In genomic region chr1:93114403-93114802, GRCh38 we compare ENCODE assay signal across 31 cellular contexts. TPM values are rescaled to one million over a fixed set of nuclear protein-coding genes. Genes with fewer than 3 reads are reported as not detected.
DNase-seq lines count a peak whose midpoint lies in the region; ATAC-seq, FAIRE-seq and TF ChIP-seq lines count a peak whose summit lies in the region.
"Had no signal": no experiment of that assay in that cellular context is flagged by ENCODE, and none has a peak within 500 bp of the region (broad histone marks: within the 10 kb centered on the region; RNA-seq: fewer than 3 reads in every experiment).

No MANE protein-coding gene starts in this region.

- no peak overlapping the region for H3K4me2 ChIP-seq in astrocyte (ENCODE audit: low read length)

- TF ChIP-seq CTCF in HFF-Myc (IDR thresholded peaks at IDR 0.05; ENCODE audit: low read depth, low read length, missing control alignments) = no peak
- no peak for TF ChIP-seq CTCF in astrocyte (IDR thresholded peaks at IDR 0.05; ENCODE audit: insufficient read depth, low read depth, low read length)

- H3K79me2 ChIP-seq in astrocyte (ENCODE audit: insufficient read depth, low read length) = peaks cover 57% of the 10 kb centered on the region

- H3K27ac Mint-ChIP-seq in astrocyte (ENCODE audit: unreplicated experiment) = no peak overlapping the region
- H3K27ac Mint-ChIP-seq: activated CD4-positive, alpha-beta T cell treated with anti-CD3 and anti-CD28 coated beads, Interleukin-2, amount 10 ng/mL, durations not matched to agents 7 days and 5 days; dendritic cell treated with granulocyte-macrophage colony-stimulating factor and Interleukin-4, amounts not matched to agents 40 ng/mL and 50 ng/mL, for 4 days; T-cell had no signal

- no peak overlapping the region for H2AFZ ChIP-seq in astrocyte (ENCODE audit: low read depth, low read length)

- no peak overlapping the region for H3K27ac ChIP-seq in astrocyte (ENCODE audit: low read depth, low read length)
- H3K27ac ChIP-seq: left lung, ovary, skin epidermis, upper lobe of left lung had no signal

- H3K9ac ChIP-seq in astrocyte (ENCODE audit: low read length) = no peak overlapping the region

- peaks cover 10% of the 10 kb centered on the region for H3K36me3 ChIP-seq in astrocyte (ENCODE audit: insufficient read depth, low read length)
- H3K36me3 ChIP-seq: ovary had no signal

- peaks cover 13% of the 10 kb centered on the region for H3K4me1 Mint-ChIP-seq in astrocyte (ENCODE audit: low read depth, unreplicated experiment)

- H3K27me3 ChIP-seq in astrocyte (ENCODE audit: insufficient read depth, low read length) = no peaks in the 10 kb centered on the region
- H3K27me3 ChIP-seq: left lung, ovary, upper lobe of left lung had no signal

- no peak overlapping the region for H3K4me3 Mint-ChIP-seq in astrocyte (ENCODE audit: unreplicated experiment)
- H3K4me3 Mint-ChIP-seq: activated CD4-positive, alpha-beta T cell treated with anti-CD3 and anti-CD28 coated beads, Interleukin-2, amount 10 ng/mL, durations not matched to agents 7 days and 5 days; central memory CD8-positive, alpha-beta T cell; dendritic cell treated with granulocyte-macrophage colony-stimulating factor and Interleukin-4, amounts not matched to agents 40 ng/mL and 50 ng/mL, for 4 days; T-cell; WTC11 had no signal

- H3K27me3 Mint-ChIP-seq in astrocyte (ENCODE audit: low read depth, unreplicated experiment) = no peaks in the 10 kb centered on the region
- H3K27me3 Mint-ChIP-seq: activated CD4-positive, alpha-beta T cell treated with anti-CD3 and anti-CD28 coated beads, Interleukin-2, amount 10 ng/mL, durations not matched to agents 7 days and 5 days; central memory CD8-positive, alpha-beta T cell; dendritic cell treated with granulocyte-macrophage colony-stimulating factor and Interleukin-4, amounts not matched to agents 40 ng/mL and 50 ng/mL, for 4 days; T-cell had no signal

- H3K4me1 ChIP-seq in astrocyte (ENCODE audit: insufficient read depth, low read length) = no peaks in the 10 kb centered on the region

- H4K20me1 ChIP-seq in astrocyte (ENCODE audit: insufficient read depth, low read length) = peaks cover 33% of the 10 kb centered on the region

- H3K9me3 ChIP-seq in astrocyte (ENCODE audit: insufficient read depth, low read depth, low read length) = no peaks in the 10 kb centered on the region
- H3K9me3 ChIP-seq: left lung, ovary, upper lobe of left lung had no signal

- no peak for TF ChIP-seq POLR2A in GM12891 (IDR thresholded peaks at IDR 0.05; ENCODE audit: low read depth, low read length)

- ATAC-seq in HG03432 (IDR thresholded peaks at IDR 0.05; ENCODE audit: unreplicated experiment) = no peak
- ATAC-seq: left lung, T-cell, WTC11 had no signal

- peak; percentile 54 for DNase-seq in EH (ENCODE audit: low read depth)
- DNase-seq in HFF-Myc (ENCODE audit: extremely low read depth, low read depth) = peak; percentile 2
- DNase-seq in astrocyte (ENCODE audit: low read depth) = peak; percentile 2
- peak; percentile 13 for DNase-seq in iris pigment epithelial cell (ENCODE audit: low read depth)
- no peak for DNase-seq in NCI-H1930 (lab: John Stamatoyannopoulos, UW)
- no peak for DNase-seq in GM12891 (ENCODE audit: insufficient read length, low spot score)
- no peak for DNase-seq in frontal cortex (ENCODE audit: low spot score in 2 of 2)
- DNase-seq: activated CD4-positive, alpha-beta T cell treated with anti-CD3 and anti-CD28 coated beads, Interleukin-2, amount 10 ng/mL, durations not matched to agents 7 days and 5 days; activated effector memory CD4-positive, alpha-beta T cell treated with Interleukin-2 at 50 U/mL for 16 hours; activated T-cell treated with anti-CD3 and anti-CD28 coated beads, Interleukin-2, amount 50 U/mL, for 1 hour; C1 segment of cervical spinal cord; COR-L47; DMS53; GOT3; left lung; mesenchymal stem cell; NCI-H146; NCI-H446; NCI-H82; ovary; stimulated activated naive CD4-positive, alpha-beta T cell; T-cell; upper lobe of left lung had no signal

- H3K36me3 Mint-ChIP-seq in astrocyte (ENCODE audit: low read depth, unreplicated experiment) = peaks cover 11% of the 10 kb centered on the region

- H3K9me3 Mint-ChIP-seq in astrocyte (ENCODE audit: unreplicated experiment) = no peaks in the 10 kb centered on the region
- H3K9me3 Mint-ChIP-seq: activated CD4-positive, alpha-beta T cell treated with anti-CD3 and anti-CD28 coated beads, Interleukin-2, amount 10 ng/mL, durations not matched to agents 7 days and 5 days; central memory CD8-positive, alpha-beta T cell; dendritic cell treated with granulocyte-macrophage colony-stimulating factor and Interleukin-4, amounts not matched to agents 40 ng/mL and 50 ng/mL, for 4 days; T-cell; WTC11 had no signal

- no peak overlapping the region for H3K4me3 ChIP-seq in HFF-Myc (replicated peaks; ENCODE audit: low read depth, low read length)
- no peak overlapping the region for H3K4me3 ChIP-seq in astrocyte (ENCODE audit: insufficient read depth, low read depth, low read length)
- H3K4me3 ChIP-seq: left lung, ovary, skin epidermis, upper lobe of left lung had no signal

- FAIRE-seq in astrocyte (lab: Jason Lieb, UNC) (no peak), GM12891 (lab: Jason Lieb, UNC) (no peak), frontal cortex (lab: Jason Lieb, UNC) (no peak)
- FAIRE-seq: GM18507, GM19239, islet of Langerhans had no signal

TF ChIP-seq in GM12891, 5 proteins besides CTCF, POLR2A, EP300 and RAD21:
- TF ChIP-seq PAX5 (IDR thresholded peaks at IDR 0.05; ENCODE audit: insufficient read depth, low read length, severe bottlenecking) (no peak), POU2F2 (IDR thresholded peaks at IDR 0.05; ENCODE audit: low read depth, low read length) (no peak), SPI1 (IDR thresholded peaks at IDR 0.05; ENCODE audit: low read depth, low read length) (no peak), TAF1 (IDR thresholded peaks at IDR 0.05; ENCODE audit: low read depth, low read length) (no peak), POLR2AphosphoS5 (IDR thresholded peaks at IDR 0.05; ENCODE audit: low read depth, low read length) (no peak)

RNA-seq across cellular contexts. Expression of gene MTF2, which starts 35.3 kb away (rescaled TPM):
- total RNA-seq in astrocyte (46.1 and 56.4 TPM in 2 replicates), frontal cortex (64.4 TPM)
- 26.1 TPM for polyA plus RNA-seq in GM12891 (2012; ENCODE audit: low read depth, missing spikeins)

Comparison
In these comparisons a context has a peak if more than half of its experiments do, and no peak if none do; other contexts are left out.
1. DNase-seq: peak in EH (single experiment), HFF-Myc (single experiment), astrocyte (single experiment) and iris pigment epithelial cell (single experiment); none in NCI-H1930 (0 of 2), GM12891 (single experiment) and frontal cortex (0 of 2).